ENCODE assay signal across 2 cellular contexts in genomic region chr1:80994934-80995333, GRCh38.
TF ChIP-seq lines count a peak whose summit lies in the region.

No MANE protein-coding gene starts in this region.

TF ChIP-seq in SK-N-SH, 30 proteins besides CTCF, POLR2A, EP300 and RAD21:
- TF ChIP-seq FOSL2 (IDR thresholded peaks at IDR 0.05; ENCODE audit: borderline replicate concordance, low read depth) (peak; percentile 15; the same call in 1 of the 2 replicates), EZH2phosphoT487 (IDR thresholded peaks at IDR 0.05; ENCODE audit: borderline replicate concordance, low read depth) (no peak), MEF2A (IDR thresholded peaks at IDR 0.05; ENCODE audit: borderline replicate concordance, low read depth) (no peak), RFX5 (IDR thresholded peaks at IDR 0.05; ENCODE audit: low read length) (no peak)
- TF ChIP-seq, protein P1, sequence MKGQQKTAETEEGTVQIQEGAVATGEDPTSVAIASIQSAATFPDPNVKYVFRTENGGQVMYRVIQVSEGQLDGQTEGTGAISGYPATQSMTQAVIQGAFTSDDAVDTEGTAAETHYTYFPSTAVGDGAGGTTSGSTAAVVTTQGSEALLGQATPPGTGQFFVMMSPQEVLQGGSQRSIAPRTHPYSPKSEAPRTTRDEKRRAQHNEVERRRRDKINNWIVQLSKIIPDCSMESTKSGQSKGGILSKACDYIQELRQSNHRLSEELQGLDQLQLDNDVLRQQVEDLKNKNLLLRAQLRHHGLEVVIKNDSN (IDR thresholded peaks at IDR 0.05; ENCODE audit: borderline replicate concordance, low read depth), result no peak

TF ChIP-seq in H1, 55 proteins besides CTCF, POLR2A, EP300 and RAD21:
- no peak for TF ChIP-seq BRCA1 (IDR thresholded peaks at IDR 0.05; ENCODE audit: low read depth, low read length)
- no peak for TF ChIP-seq BACH1 (IDR thresholded peaks at IDR 0.05; ENCODE audit: low read length)
- no peak for TF ChIP-seq CHD1 (IDR thresholded peaks at IDR 0.05; ENCODE audit: low read depth, low read length)
- TF ChIP-seq SAP30 (IDR thresholded peaks at IDR 0.05; ENCODE audit: insufficient read depth, insufficient replicate concordance, low read length), result no peak
- TF ChIP-seq CBX5 (IDR thresholded peaks at IDR 0.05; ENCODE audit: low read depth, low read length), result no peak
- TF ChIP-seq CEBPB (IDR thresholded peaks at IDR 0.05; ENCODE audit: low read depth, low read length), result no peak
- TF ChIP-seq POU5F1 (IDR thresholded peaks at IDR 0.05; ENCODE audit: low read depth, low read length), result no peak
- no peak for TF ChIP-seq CHD2 (IDR thresholded peaks at IDR 0.05; ENCODE audit: low read length)
- TF ChIP-seq POLR2AphosphoS5 (IDR thresholded peaks at IDR 0.05; ENCODE audit: low read depth, low read length), result no peak
- no peak for TF ChIP-seq KDM4A (IDR thresholded peaks at IDR 0.05; ENCODE audit: low read depth, low read length, severe bottlenecking)
- TF ChIP-seq RBBP5 (IDR thresholded peaks at IDR 0.05; ENCODE audit: borderline replicate concordance, low read depth, low read length), result no peak
- no peak for TF ChIP-seq HDAC2 (IDR thresholded peaks at IDR 0.05; ENCODE audit: borderline replicate concordance in 1 of 2, low read depth in 2 of 2, low read length in 2 of 2)
- TF ChIP-seq TBP (IDR thresholded peaks at IDR 0.05; ENCODE audit: low read depth, low read length), result no peak
- no peak for TF ChIP-seq RXRA (IDR thresholded peaks at IDR 0.05; ENCODE audit: insufficient read depth, low read depth, low read length)
- no peak for TF ChIP-seq ZNF274 (IDR thresholded peaks at IDR 0.05; ENCODE audit: borderline replicate concordance, extremely low read depth, low read length)
- no peak for TF ChIP-seq SP1 (IDR thresholded peaks at IDR 0.05; ENCODE audit: low read depth, low read length)
- TF ChIP-seq, protein P2, sequence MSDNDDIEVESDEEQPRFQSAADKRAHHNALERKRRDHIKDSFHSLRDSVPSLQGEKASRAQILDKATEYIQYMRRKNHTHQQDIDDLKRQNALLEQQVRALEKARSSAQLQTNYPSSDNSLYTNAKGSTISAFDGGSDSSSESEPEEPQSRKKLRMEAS (IDR thresholded peaks at IDR 0.05), result no peak
- no peak for TF ChIP-seq YY1 (IDR thresholded peaks at IDR 0.05; ENCODE audit: low read depth, low read length)
- TF ChIP-seq PHF8 (conservative IDR thresholded peaks at IDR 0.05; ENCODE audit: low read depth, low read length), result no peak
TF ChIP-seq in H1: peak in this region for 0.
